Comparison of ENCODE assay signal across 8 cellular contexts in the genomic region with DNA sequence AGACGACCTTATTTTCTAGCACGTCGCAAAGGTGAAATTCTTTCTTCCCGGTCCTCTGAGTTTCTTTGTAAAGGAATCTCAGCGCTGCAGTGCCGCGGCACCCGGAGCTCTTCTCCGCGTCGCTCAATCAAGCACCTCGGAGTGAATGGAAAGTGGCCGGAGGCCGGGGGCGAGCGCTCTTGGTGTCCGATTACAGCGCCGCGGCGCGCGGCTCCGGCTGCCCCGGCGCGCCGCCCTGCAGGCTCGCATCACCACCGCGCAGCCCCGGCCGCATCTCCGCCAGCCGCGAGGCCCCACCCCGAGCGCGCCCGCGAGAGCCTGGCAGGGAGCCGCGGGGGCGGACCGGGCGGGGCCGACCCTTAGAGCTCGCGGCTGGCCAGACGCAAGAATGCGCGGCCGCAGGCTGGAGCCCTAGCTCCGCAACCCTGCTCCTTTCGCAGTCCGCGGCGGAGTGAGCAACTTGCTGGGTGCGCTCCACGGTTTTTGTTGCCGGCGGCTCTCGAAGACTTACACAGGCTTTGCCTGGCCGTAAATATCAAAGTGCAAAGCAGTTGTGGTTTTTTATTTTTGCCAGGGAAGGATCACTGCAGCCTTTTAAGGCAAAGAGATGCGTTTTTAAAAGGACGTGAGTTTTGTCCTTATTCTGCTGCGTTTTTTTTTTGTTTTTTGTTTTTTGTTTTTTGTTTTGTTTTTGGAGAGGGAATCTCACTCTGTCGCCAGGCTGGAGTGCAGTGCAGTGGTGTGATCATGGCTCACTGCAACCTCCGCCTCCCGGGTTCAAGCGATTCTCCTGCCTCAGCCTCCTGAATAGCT. TPM values are rescaled to one million over a fixed set of nuclear protein-coding genes. Genes with fewer than 3 reads are reported as not detected.
DNase-seq lines count a peak whose midpoint lies in the region; ATAC-seq and TF ChIP-seq lines count a peak whose summit lies in the region.

A gene (minus strand): TSS at position 143 of the 813 bp plus-strand sequence. CDS start 2,270 bp downstream, outside the sequence.

- H3K27ac ChIP-seq in lung (ENCODE audit: low read depth in 1 of 2, low read length in 1 of 2), result peak within 1 kb of the TSS; percentile 79 to 96

- no peak within 1 kb of the TSS for H3K27ac Mint-ChIP-seq in T-helper 17 cell
- no peak within 1 kb of the TSS for H3K27ac Mint-ChIP-seq in endothelial cell (ENCODE audit: unreplicated experiment)

- no peaks in the 10 kb centered on the region for H3K4me1 ChIP-seq in lung (ENCODE audit: control insufficient read depth in 2 of 2, insufficient read depth in 2 of 2, low read length in 2 of 2)

- no peaks in the 10 kb centered on the region for H3K9me3 ChIP-seq in T-helper 17 cell (ENCODE audit: control insufficient read depth, low read length, poor library complexity, severe bottlenecking)
- no peaks in the 10 kb centered on the region for H3K9me3 ChIP-seq in lung (ENCODE audit: control insufficient read depth in 2 of 2, insufficient read depth in 1 of 2, low read length in 1 of 2)

- peak within 1 kb of the TSS; percentile 40 for H3K4me3 ChIP-seq in lung

- DNase-seq in ELF-1 (ENCODE audit: low read depth, low spot score) (peak; percentile 98), H4 (ENCODE audit: low spot score) (peak; percentile 91), NCI-H1048 (lab: John Stamatoyannopoulos, UW) (peak; percentile 73), T-helper 17 cell (no peak), endothelial cell (ENCODE audit: low spot score) (peak; percentile 91), lung (ENCODE audit: low spot score) (peak; percentile 86)
- peak; percentile 34 for DNase-seq in stimulated activated naive CD8-positive, alpha-beta T cell treated with anti-CD3 and anti-CD28 coated beads, Interleukin-15, Interleukin-2, amounts not matched to agents 100 U/mL and 50 U/mL, for 24 hours

- H3K27me3 ChIP-seq in lung (ENCODE audit: control insufficient read depth, insufficient read depth), result no peaks in the 10 kb centered on the region

- H3K4me3 Mint-ChIP-seq in T-helper 17 cell, result no peak within 1 kb of the TSS
- H3K4me3 Mint-ChIP-seq in endothelial cell (ENCODE audit: unreplicated experiment), result peak within 1 kb of the TSS; percentile 81

- no peaks in the 10 kb centered on the region for H3K9me3 Mint-ChIP-seq in endothelial cell (ENCODE audit: unreplicated experiment)

- H3K36me3 ChIP-seq in lung (ENCODE audit: control insufficient read depth in 2 of 2, insufficient read depth in 2 of 2, low read length in 2 of 2), result no peaks in the 10 kb centered on the region

- no peaks in the 10 kb centered on the region for H3K4me1 Mint-ChIP-seq in T-helper 17 cell
- H3K4me1 Mint-ChIP-seq in endothelial cell (ENCODE audit: unreplicated experiment), result peaks cover 2% of the 10 kb centered on the region

- H3K27me3 Mint-ChIP-seq in T-helper 17 cell (peaks cover 26% of the 10 kb centered on the region), endothelial cell (ENCODE audit: unreplicated experiment) (peaks cover 2% of the 10 kb centered on the region)

- TF ChIP-seq CTCF in endothelial cell (IDR thresholded peaks at IDR 0.05; ENCODE audit: unreplicated experiment), result no peak
- no peak for TF ChIP-seq CTCF in lung (IDR thresholded peaks at IDR 0.05; ENCODE audit: control extremely low read depth, extremely low read depth)

- 3% methylated on average over 67 to 71 of the region's 71 CpGs for WGBS in lung, 2 donors

- no peaks in the 10 kb centered on the region for H3K36me3 Mint-ChIP-seq in T-helper 17 cell (ENCODE audit: low read depth)
- H3K36me3 Mint-ChIP-seq in endothelial cell (ENCODE audit: low read depth, unreplicated experiment), result no peaks in the 10 kb centered on the region

- ATAC-seq in T-helper 17 cell, result peak; percentile 54
- peak; percentile 97 for ATAC-seq in lung (ENCODE audit: insufficient read depth, low FRiP score)
- peak; percentile 85 for ATAC-seq in stimulated activated naive CD8-positive, alpha-beta T cell treated with anti-CD3 and anti-CD28 coated beads, Interleukin-15, Interleukin-2, amounts not matched to agents 100 U/mL and 50 U/mL, for 24 hours
- no peak for ATAC-seq in GM18873 (IDR thresholded peaks at IDR 0.05; ENCODE audit: low FRiP score, unreplicated experiment)

RNA-seq across cellular contexts. Expression of the gene that starts here (rescaled TPM):
- total RNA-seq in H4 (2014; rRNA removed; shearing (Covaris generic)), result 135 and 150 TPM in 2 replicates
- total RNA-seq in T-helper 17 cell (under 1 TPM; 0.26 to 0.62 TPM), endothelial cell (ENCODE audit: unreplicated experiment) (0.26 TPM), lung (10 to 100 TPM; 55.4 to 87.2 TPM)
- polyA plus RNA-seq in lung, result 10 to 100 TPM in 1 of 2 donors, 1 to 10 TPM in 1; 6.9 to 11.9 TPM

Comparison
In these comparisons a context has a peak if more than half of its experiments do, and no peak if none do; other contexts are left out.
1. RNA of the gene that starts here (total RNA-seq): 135 to 150 TPM in H4 and 55.4 to 87.2 TPM in lung; 0.26 to 0.62 TPM in T-helper 17 cell and 0.26 TPM in endothelial cell (single experiment); every median in the first group is over 10 times any median in the second.
2. Peak in ATAC-seq in T-helper 17 cell; RNA of the gene not detected or under 1 TPM.
3. Peak in DNase-seq in endothelial cell; RNA of the gene not detected or under 1 TPM.
4. DNase-seq: peak in ELF-1 (single experiment), H4 (single experiment), NCI-H1048 (single experiment), lung (single experiment) and stimulated activated naive CD8-positive, alpha-beta T cell treated with anti-CD3 and anti-CD28 coated beads, Interleukin-15, Interleukin-2, amounts not matched to agents 100 U/mL and 50 U/mL, for 24 hours (single experiment); none in T-helper 17 cell (0 of 3).